ENCODE assay signal across 2 cellular contexts in the genomic region with DNA sequence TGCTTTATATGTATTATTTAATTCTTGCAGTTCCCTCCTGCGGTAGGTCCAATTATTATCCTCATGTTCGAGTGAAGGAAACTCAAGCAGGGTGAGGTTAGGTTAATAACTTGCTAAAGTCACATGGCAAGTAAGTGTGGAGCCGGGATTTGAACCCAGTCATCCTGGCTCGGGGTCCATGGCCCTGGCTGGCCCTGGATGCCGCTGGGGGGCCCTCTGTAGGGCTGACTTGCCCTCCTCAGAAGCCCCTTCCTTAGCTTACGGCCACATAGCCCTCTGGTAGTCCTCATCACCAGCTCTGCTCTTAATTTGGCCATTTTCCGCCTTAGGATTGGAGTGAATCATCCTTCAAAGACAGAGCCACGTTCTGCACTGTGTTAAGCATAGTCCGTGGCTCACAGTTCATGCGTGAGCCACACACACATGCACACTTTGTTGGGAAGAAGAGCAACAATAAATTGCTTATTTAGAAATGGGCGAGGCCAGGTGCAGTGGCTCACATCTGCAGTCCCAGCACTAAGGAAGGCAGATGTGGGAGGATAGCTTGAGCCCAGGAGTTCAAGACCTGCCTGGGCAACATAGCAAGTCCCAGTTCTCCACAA.
TF ChIP-seq lines count a peak whose summit lies in the region.

No MANE protein-coding gene starts in this region.

TF ChIP-seq in IMR-90, 13 proteins besides CTCF, POLR2A, EP300 and RAD21:
- TF ChIP-seq NFE2L2 (IDR thresholded peaks at IDR 0.05; ENCODE audit: low read depth, low read length) (no peak), CEBPB (IDR thresholded peaks at IDR 0.05; ENCODE audit: low read depth, low read length) (no peak)
- TF ChIP-seq, protein P1, sequence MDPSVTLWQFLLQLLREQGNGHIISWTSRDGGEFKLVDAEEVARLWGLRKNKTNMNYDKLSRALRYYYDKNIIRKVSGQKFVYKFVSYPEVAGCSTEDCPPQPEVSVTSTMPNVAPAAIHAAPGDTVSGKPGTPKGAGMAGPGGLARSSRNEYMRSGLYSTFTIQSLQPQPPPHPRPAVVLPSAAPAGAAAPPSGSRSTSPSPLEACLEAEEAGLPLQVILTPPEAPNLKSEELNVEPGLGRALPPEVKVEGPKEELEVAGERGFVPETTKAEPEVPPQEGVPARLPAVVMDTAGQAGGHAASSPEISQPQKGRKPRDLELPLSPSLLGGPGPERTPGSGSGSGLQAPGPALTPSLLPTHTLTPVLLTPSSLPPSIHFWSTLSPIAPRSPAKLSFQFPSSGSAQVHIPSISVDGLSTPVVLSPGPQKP (IDR thresholded peaks at IDR 0.05; ENCODE audit: borderline replicate concordance, low read depth, low read length): no peak

TF ChIP-seq in H1, 55 proteins besides CTCF, POLR2A, EP300 and RAD21:
- TF ChIP-seq GABPA (IDR thresholded peaks at IDR 0.05; ENCODE audit: borderline replicate concordance, insufficient read depth, low read length) (no peak), SUZ12 (IDR thresholded peaks at IDR 0.05; ENCODE audit: low read length) (no peak), HDAC6 (IDR thresholded peaks at IDR 0.05; ENCODE audit: low read depth, low read length) (no peak), GTF2F1 (IDR thresholded peaks at IDR 0.05; ENCODE audit: borderline replicate concordance, low read depth, low read length) (no peak), RNF2 (IDR thresholded peaks at IDR 0.05; ENCODE audit: borderline replicate concordance, low read depth, low read length, missing control alignments, poor library complexity, severe bottlenecking) (no peak), CTBP2 (IDR thresholded peaks at IDR 0.05; ENCODE audit: borderline replicate concordance, insufficient read depth, insufficient read length, low read length) (no peak), SP1 (IDR thresholded peaks at IDR 0.05; ENCODE audit: low read depth, low read length) (no peak), RFX5 (IDR thresholded peaks at IDR 0.05; ENCODE audit: borderline replicate concordance, low read depth, low read length) (no peak), POLR2AphosphoS5 (IDR thresholded peaks at IDR 0.05; ENCODE audit: low read depth, low read length) (no peak), POU5F1 (IDR thresholded peaks at IDR 0.05; ENCODE audit: low read depth, low read length) (no peak), CBX5 (IDR thresholded peaks at IDR 0.05; ENCODE audit: low read depth, low read length) (no peak), NANOG (IDR thresholded peaks at IDR 0.05; ENCODE audit: insufficient read depth, low read depth, low read length, poor library complexity, severe bottlenecking) (no peak), SRF (IDR thresholded peaks at IDR 0.05; ENCODE audit: low read depth, low read length) (no peak), FOSL1 (IDR thresholded peaks at IDR 0.05; ENCODE audit: insufficient read depth, low read depth, low read length) (no peak), TEAD4 (IDR thresholded peaks at IDR 0.05; ENCODE audit: low read depth, low read length) (no peak), SP2 (IDR thresholded peaks at IDR 0.05; ENCODE audit: low read length) (no peak), NRF1 (IDR thresholded peaks at IDR 0.05; ENCODE audit: low read depth, low read length) (no peak)
- TF ChIP-seq, protein P2, sequence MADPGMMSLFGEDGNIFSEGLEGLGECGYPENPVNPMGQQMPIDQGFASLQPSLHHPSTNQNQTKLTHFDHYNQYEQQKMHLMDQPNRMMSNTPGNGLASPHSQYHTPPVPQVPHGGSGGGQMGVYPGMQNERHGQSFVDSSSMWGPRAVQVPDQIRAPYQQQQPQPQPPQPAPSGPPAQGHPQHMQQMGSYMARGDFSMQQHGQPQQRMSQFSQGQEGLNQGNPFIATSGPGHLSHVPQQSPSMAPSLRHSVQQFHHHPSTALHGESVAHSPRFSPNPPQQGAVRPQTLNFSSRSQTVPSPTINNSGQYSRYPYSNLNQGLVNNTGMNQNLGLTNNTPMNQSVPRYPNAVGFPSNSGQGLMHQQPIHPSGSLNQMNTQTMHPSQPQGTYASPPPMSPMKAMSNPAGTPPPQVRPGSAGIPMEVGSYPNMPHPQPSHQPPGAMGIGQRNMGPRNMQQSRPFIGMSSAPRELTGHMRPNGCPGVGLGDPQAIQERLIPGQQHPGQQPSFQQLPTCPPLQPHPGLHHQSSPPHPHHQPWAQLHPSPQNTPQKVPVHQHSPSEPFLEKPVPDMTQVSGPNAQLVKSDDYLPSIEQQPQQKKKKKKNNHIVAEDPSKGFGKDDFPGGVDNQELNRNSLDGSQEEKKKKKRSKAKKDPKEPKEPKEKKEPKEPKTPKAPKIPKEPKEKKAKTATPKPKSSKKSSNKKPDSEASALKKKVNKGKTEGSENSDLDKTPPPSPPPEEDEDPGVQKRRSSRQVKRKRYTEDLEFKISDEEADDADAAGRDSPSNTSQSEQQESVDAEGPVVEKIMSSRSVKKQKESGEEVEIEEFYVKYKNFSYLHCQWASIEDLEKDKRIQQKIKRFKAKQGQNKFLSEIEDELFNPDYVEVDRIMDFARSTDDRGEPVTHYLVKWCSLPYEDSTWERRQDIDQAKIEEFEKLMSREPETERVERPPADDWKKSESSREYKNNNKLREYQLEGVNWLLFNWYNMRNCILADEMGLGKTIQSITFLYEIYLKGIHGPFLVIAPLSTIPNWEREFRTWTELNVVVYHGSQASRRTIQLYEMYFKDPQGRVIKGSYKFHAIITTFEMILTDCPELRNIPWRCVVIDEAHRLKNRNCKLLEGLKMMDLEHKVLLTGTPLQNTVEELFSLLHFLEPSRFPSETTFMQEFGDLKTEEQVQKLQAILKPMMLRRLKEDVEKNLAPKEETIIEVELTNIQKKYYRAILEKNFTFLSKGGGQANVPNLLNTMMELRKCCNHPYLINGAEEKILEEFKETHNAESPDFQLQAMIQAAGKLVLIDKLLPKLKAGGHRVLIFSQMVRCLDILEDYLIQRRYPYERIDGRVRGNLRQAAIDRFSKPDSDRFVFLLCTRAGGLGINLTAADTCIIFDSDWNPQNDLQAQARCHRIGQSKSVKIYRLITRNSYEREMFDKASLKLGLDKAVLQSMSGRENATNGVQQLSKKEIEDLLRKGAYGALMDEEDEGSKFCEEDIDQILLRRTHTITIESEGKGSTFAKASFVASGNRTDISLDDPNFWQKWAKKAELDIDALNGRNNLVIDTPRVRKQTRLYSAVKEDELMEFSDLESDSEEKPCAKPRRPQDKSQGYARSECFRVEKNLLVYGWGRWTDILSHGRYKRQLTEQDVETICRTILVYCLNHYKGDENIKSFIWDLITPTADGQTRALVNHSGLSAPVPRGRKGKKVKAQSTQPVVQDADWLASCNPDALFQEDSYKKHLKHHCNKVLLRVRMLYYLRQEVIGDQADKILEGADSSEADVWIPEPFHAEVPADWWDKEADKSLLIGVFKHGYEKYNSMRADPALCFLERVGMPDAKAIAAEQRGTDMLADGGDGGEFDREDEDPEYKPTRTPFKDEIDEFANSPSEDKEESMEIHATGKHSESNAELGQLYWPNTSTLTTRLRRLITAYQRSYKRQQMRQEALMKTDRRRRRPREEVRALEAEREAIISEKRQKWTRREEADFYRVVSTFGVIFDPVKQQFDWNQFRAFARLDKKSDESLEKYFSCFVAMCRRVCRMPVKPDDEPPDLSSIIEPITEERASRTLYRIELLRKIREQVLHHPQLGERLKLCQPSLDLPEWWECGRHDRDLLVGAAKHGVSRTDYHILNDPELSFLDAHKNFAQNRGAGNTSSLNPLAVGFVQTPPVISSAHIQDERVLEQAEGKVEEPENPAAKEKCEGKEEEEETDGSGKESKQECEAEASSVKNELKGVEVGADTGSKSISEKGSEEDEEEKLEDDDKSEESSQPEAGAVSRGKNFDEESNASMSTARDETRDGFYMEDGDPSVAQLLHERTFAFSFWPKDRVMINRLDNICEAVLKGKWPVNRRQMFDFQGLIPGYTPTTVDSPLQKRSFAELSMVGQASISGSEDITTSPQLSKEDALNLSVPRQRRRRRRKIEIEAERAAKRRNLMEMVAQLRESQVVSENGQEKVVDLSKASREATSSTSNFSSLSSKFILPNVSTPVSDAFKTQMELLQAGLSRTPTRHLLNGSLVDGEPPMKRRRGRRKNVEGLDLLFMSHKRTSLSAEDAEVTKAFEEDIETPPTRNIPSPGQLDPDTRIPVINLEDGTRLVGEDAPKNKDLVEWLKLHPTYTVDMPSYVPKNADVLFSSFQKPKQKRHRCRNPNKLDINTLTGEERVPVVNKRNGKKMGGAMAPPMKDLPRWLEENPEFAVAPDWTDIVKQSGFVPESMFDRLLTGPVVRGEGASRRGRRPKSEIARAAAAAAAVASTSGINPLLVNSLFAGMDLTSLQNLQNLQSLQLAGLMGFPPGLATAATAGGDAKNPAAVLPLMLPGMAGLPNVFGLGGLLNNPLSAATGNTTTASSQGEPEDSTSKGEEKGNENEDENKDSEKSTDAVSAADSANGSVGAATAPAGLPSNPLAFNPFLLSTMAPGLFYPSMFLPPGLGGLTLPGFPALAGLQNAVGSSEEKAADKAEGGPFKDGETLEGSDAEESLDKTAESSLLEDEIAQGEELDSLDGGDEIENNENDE (IDR thresholded peaks at IDR 0.05; ENCODE audit: insufficient replicate concordance, low read length): no peak
- TF ChIP-seq, protein P3, sequence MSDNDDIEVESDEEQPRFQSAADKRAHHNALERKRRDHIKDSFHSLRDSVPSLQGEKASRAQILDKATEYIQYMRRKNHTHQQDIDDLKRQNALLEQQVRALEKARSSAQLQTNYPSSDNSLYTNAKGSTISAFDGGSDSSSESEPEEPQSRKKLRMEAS (IDR thresholded peaks at IDR 0.05): no peak
